8 cellular contexts compared by ENCODE assay signal in genomic region chr16:48384305-48384981, GRCh38. TPM values are rescaled to one million over a fixed set of nuclear protein-coding genes. Genes with fewer than 3 reads are reported as not detected.
DNase-seq lines count a peak whose midpoint lies in the region; ATAC-seq and TF ChIP-seq lines count a peak whose summit lies in the region.

No MANE protein-coding gene starts in this region.

- H3K27me3 ChIP-seq in iPS-15b (ENCODE audit: control insufficient read depth, insufficient read depth, low read length) (no peaks in the 10 kb centered on the region), gastrocnemius medialis (no peaks in the 10 kb centered on the region)

- H3K9me3 ChIP-seq in iPS-15b (ENCODE audit: control insufficient read depth, insufficient read depth, low read length): no peaks in the 10 kb centered on the region
- no peaks in the 10 kb centered on the region for H3K9me3 ChIP-seq in gastrocnemius medialis

- ATAC-seq in GM19463 (IDR thresholded peaks at IDR 0.05; ENCODE audit: unreplicated experiment) (peak; percentile 46), HG03460 (IDR thresholded peaks at IDR 0.05; ENCODE audit: unreplicated experiment) (peak; percentile 38), gastrocnemius medialis (peak; percentile 67 to 71)

- intact Hi-C loops in gastrocnemius medialis (cut with DNase I; ENCODE audit: low total_unique reads): loop anchor here (5.0 to 10.0 kb wide), 3 partner anchors 142 to 1470 kb away; partner anchors contain the start of genes DNAJA2, LONP2 and ZNF423

- TF ChIP-seq POLR2A in gastrocnemius medialis (IDR thresholded peaks at IDR 0.05): no peak

- H3K4me1 ChIP-seq in iPS-15b (ENCODE audit: control insufficient read depth, insufficient read depth, low read length) (no peaks in the 10 kb centered on the region), gastrocnemius medialis (peaks cover 38 to 46% of the 10 kb centered on the region in 2 donors)

- DNase-seq in EL: peak; percentile 53
- DNase-seq in SW480 (ENCODE audit: low spot score): peak; percentile 47
- peak; percentile 27 to 56 for DNase-seq in T47D (ENCODE audit: low read depth in 1 of 2, low spot score in 1 of 2)
- DNase-seq in gastrocnemius medialis: peak; percentile 58 to 60
- no peak for DNase-seq in NCI-H2081 treated with DMSO at 0.1 percent for 48 hours (lab: John Stamatoyannopoulos, UW)

- in situ Hi-C loops in T47D (cut with HindIII; ENCODE audit: low pct_unique_long_range_greater_than_20kb, low sequenced_read_pairs) (no loop called here), gastrocnemius medialis (cut with MboI; ENCODE audit: low sequenced_read_pairs in 4 of 4) (no loop called here)

- TF ChIP-seq CTCF in gastrocnemius medialis (IDR thresholded peaks at IDR 0.05 in 4 of 5, conservative IDR thresholded peaks at IDR 0.05 in 1 of 5): no peak

- H3K9ac ChIP-seq in iPS-15b (ENCODE audit: low read depth, low read length): peak overlapping the region; percentile 24

- no peaks in the 10 kb centered on the region for H3K36me3 ChIP-seq in iPS-15b (ENCODE audit: control insufficient read depth, insufficient read depth, low read length)
- no peaks in the 10 kb centered on the region for H3K36me3 ChIP-seq in gastrocnemius medialis

- peak overlapping the region; percentile 83 for H3K4me3 ChIP-seq in iPS-15b (ENCODE audit: low read depth, low read length)
- peak overlapping the region; percentile 73 to 89 (median 78) for H3K4me3 ChIP-seq in gastrocnemius medialis

- peak overlapping the region; percentile 94 to 99 (median 98) for H3K27ac ChIP-seq in gastrocnemius medialis

RNA-seq across cellular contexts. Expression of gene SIAH1, which starts 0.8 kb away (rescaled TPM):
- total RNA-seq in gastrocnemius medialis: 10 to 100 TPM; 19.9 to 21.0 (median 20.1) TPM
